In the genomic region with DNA sequence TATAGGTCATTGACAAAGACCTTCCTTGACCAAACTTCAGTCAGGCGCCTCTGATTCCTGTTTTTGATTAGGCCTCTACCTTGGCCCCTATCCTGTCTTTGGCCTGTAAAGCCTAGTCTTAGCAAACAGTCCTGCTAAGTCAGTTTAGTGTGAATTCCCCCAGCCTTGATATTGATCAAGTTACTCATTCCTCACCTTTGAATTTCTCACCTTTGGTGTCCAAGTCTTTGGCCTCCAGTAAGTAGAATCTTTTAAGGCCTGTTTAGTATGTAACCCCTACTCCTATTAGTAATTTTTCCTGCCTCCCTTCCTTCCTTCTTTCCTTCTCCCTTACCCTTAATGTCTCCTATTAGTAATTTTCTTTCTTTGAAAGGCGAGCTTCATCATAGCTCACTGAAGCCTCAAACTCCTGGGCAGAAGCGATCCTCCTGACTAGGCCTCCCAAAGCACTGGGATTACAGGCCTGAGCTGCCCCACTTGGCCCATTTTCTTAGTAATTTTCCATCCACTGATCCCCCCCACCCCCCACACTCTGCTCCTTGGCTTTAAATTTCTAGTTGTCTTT, we compare ENCODE assay signal across 9 cellular contexts. TPM values are rescaled to one million over a fixed set of nuclear protein-coding genes. Genes with fewer than 3 reads are reported as not detected.
DNase-seq lines count a peak whose midpoint lies in the region; TF ChIP-seq lines count a peak whose summit lies in the region.
"Had no signal": no experiment of that assay in that cellular context is flagged by ENCODE, and none has a peak within 500 bp of the region (broad histone marks: within the 10 kb centered on the region; RNA-seq: fewer than 3 reads in every experiment).

No MANE protein-coding gene starts in this region.

- TF ChIP-seq CTCF in CD14-positive monocyte (IDR thresholded peaks at IDR 0.05) (no peak), neural cell (IDR thresholded peaks at IDR 0.05; ENCODE audit: poor library complexity, severe bottlenecking) (no peak)

- H3K27ac Mint-ChIP-seq in CD14-positive monocyte = peak overlapping the region in 1 of 7 donors; percentile 42

- H3K4me3 Mint-ChIP-seq in CD14-positive monocyte = peak overlapping the region; percentile 2 to 35

- H3K4me3 ChIP-seq in HUES48 (ENCODE audit: low read depth, low read length) (peak overlapping the region; percentile 96), neural cell (ENCODE audit: low read length) (peak overlapping the region; percentile 82)

- peaks cover 9% of the 10 kb centered on the region for H3F3A ChIP-seq in neural cell (ENCODE audit: insufficient read depth, low read length, poor library complexity, severe bottlenecking)

- no peak for TF ChIP-seq EP300 in neural cell (conservative IDR thresholded peaks at IDR 0.05; ENCODE audit: poor library complexity, severe bottlenecking)

- H3K27me3 ChIP-seq in HUES48 (ENCODE audit: control insufficient read depth, insufficient read depth, low read length) = no peaks in the 10 kb centered on the region
- H3K27me3 ChIP-seq in neural cell (ENCODE audit: insufficient read depth, low read depth, low read length) = no peaks in the 10 kb centered on the region

- H3K27ac ChIP-seq in HUES48 (ENCODE audit: low read depth, low read length) = no peak overlapping the region
- H3K27ac ChIP-seq in angular gyrus (ENCODE audit: low read depth, low read length) = peak overlapping the region; percentile 41
- peak overlapping the region; percentile 95 for H3K27ac ChIP-seq in neural cell (ENCODE audit: low read length)

- no peaks in the 10 kb centered on the region for H3K9me3 Mint-ChIP-seq in CD14-positive monocyte

- no peaks in the 10 kb centered on the region for H3K36me3 Mint-ChIP-seq in CD14-positive monocyte

- no peak for DNase-seq in CD14-positive monocyte (ENCODE audit: low spot score)
- DNase-seq in iPS-NIHi7 (ENCODE audit: extremely low spot score) = no peak
- DNase-seq in stimulated activated CD4-positive, alpha-beta T cell treated with anti-CD3 and anti-CD28 coated beads, Interleukin-12 subunit alpha, Interleukin-12 subunit beta, amount 100 ng/mL, for 4 hours = no peak
- no peak for DNase-seq in dedifferentiated amniotic fluid mesenchymal stem cell (ENCODE audit: extremely low spot score)
- no peak for DNase-seq in NCI-H146 (lab: John Stamatoyannopoulos, UW)
- DNase-seq: NCI-H526 treated with DMSO at 0.1 percent for 48 hours had no signal

- H3K4me2 ChIP-seq in neural cell (ENCODE audit: low read length) = peak overlapping the region; percentile 28

- intact Hi-C loops in CD14-positive monocyte (cut with micrococcal nuclease) = no loop called here

- H3K4me1 ChIP-seq in HUES48 (ENCODE audit: control insufficient read depth, insufficient read depth, low read length) = no peaks in the 10 kb centered on the region

- H3K79me2 ChIP-seq in neural cell (replicated peaks; ENCODE audit: insufficient read depth, low read length) = no peaks in the 10 kb centered on the region

- peaks cover 18% of the 10 kb centered on the region for H3K4me1 Mint-ChIP-seq in CD14-positive monocyte

- H2AFZ ChIP-seq in neural cell (ENCODE audit: low read depth, low read length) = peak overlapping the region; percentile 36

- TF ChIP-seq RAD21 in neural cell (conservative IDR thresholded peaks at IDR 0.05) = no peak

- no peaks in the 10 kb centered on the region for H4K20me1 ChIP-seq in neural cell (ENCODE audit: insufficient read depth)

- H3K9me3 ChIP-seq in HUES48 (ENCODE audit: control insufficient read depth, insufficient read depth, low read length) (no peaks in the 10 kb centered on the region), neural cell (ENCODE audit: low read length) (no peaks in the 10 kb centered on the region)

- peaks cover 0 to 2% (median 0%) of the 10 kb centered on the region in 3 donors for H3K27me3 Mint-ChIP-seq in CD14-positive monocyte (ENCODE audit: low read depth in 3 of 3)

- H3K36me3 ChIP-seq in HUES48 (ENCODE audit: control insufficient read depth, insufficient read depth, low read length) (no peaks in the 10 kb centered on the region), neural cell (ENCODE audit: insufficient read depth, low read length) (no peaks in the 10 kb centered on the region)

- no peaks in the 10 kb centered on the region for H3K9me2 ChIP-seq in neural cell (ENCODE audit: insufficient read depth, low read length)

- H3K9ac ChIP-seq in HUES48 (ENCODE audit: low read depth, low read length) (no peak overlapping the region), neural cell (ENCODE audit: low read length) (peak overlapping the region; percentile 81)

TF ChIP-seq in neural cell, 6 proteins besides CTCF, POLR2A, EP300 and RAD21:
- TF ChIP-seq SMC3 (conservative IDR thresholded peaks at IDR 0.05; ENCODE audit: poor library complexity) (no peak), TAF1 (IDR thresholded peaks at IDR 0.05; ENCODE audit: low read depth) (no peak), POLR2AphosphoS5 (IDR thresholded peaks at IDR 0.05) (no peak), EZH2 (IDR thresholded peaks at IDR 0.05; ENCODE audit: borderline replicate concordance, insufficient read depth, low read length, poor library complexity, severe bottlenecking) (no peak)
- TF ChIP-seq, protein P1, sequence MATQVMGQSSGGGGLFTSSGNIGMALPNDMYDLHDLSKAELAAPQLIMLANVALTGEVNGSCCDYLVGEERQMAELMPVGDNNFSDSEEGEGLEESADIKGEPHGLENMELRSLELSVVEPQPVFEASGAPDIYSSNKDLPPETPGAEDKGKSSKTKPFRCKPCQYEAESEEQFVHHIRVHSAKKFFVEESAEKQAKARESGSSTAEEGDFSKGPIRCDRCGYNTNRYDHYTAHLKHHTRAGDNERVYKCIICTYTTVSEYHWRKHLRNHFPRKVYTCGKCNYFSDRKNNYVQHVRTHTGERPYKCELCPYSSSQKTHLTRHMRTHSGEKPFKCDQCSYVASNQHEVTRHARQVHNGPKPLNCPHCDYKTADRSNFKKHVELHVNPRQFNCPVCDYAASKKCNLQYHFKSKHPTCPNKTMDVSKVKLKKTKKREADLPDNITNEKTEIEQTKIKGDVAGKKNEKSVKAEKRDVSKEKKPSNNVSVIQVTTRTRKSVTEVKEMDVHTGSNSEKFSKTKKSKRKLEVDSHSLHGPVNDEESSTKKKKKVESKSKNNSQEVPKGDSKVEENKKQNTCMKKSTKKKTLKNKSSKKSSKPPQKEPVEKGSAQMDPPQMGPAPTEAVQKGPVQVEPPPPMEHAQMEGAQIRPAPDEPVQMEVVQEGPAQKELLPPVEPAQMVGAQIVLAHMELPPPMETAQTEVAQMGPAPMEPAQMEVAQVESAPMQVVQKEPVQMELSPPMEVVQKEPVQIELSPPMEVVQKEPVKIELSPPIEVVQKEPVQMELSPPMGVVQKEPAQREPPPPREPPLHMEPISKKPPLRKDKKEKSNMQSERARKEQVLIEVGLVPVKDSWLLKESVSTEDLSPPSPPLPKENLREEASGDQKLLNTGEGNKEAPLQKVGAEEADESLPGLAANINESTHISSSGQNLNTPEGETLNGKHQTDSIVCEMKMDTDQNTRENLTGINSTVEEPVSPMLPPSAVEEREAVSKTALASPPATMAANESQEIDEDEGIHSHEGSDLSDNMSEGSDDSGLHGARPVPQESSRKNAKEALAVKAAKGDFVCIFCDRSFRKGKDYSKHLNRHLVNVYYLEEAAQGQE (IDR thresholded peaks at IDR 0.05; ENCODE audit: borderline replicate concordance) = no peak
TF ChIP-seq in neural cell: peak in this region for 0.

RNA-seq across cellular contexts. Expression of a gene that starts 13.0 kb away (rescaled TPM):
- 1 to 10 TPM; 2.2 to 2.4 TPM for polyA plus RNA-seq in CD14-positive monocyte
- 183 and 255 TPM in 2 replicates for polyA plus RNA-seq in neural cell
- polyA minus RNA-seq in neural cell = 36.3 and 41.1 TPM in 2 replicates

RNA-seq across cellular contexts. Expression of a gene that starts 33.9 kb away (rescaled TPM):
- polyA plus RNA-seq in CD14-positive monocyte (10 to 100 TPM; 23.4 to 23.9 TPM), neural cell (22.9 and 31.0 TPM in 2 replicates)
- polyA minus RNA-seq in neural cell = 40.6 and 44.6 TPM in 2 replicates

RNA-seq across cellular contexts. Expression of a gene that starts 34.1 kb away (rescaled TPM):
- polyA plus RNA-seq in CD14-positive monocyte = 1 to 10 TPM; 2.9 to 3.9 TPM
- polyA plus RNA-seq in neural cell = 8.1 and 10.5 TPM in 2 replicates
- polyA minus RNA-seq in neural cell = 15.1 and 17.2 TPM in 2 replicates

RNA-seq across cellular contexts. Expression of a gene that starts 46.2 kb away (rescaled TPM):
- 1 to 10 TPM; 4.0 to 4.3 TPM for polyA plus RNA-seq in CD14-positive monocyte
- 38.6 and 46.1 TPM in 2 replicates for polyA plus RNA-seq in neural cell
- 43.9 and 49.9 TPM in 2 replicates for polyA minus RNA-seq in neural cell

Comparison
In these comparisons a context has a peak if more than half of its experiments do, and no peak if none do; other contexts are left out.
1. RNA of a gene that starts 13.0 kb away (polyA plus RNA-seq): 183 to 255 TPM in neural cell; 2.2 to 2.4 TPM in CD14-positive monocyte; every median in the first group is over 10 times any median in the second.